ENCODE assay signal across 14 cellular contexts in genomic region chr5:147037517-147038205, GRCh38.
A peak's percentile ranks its signal among the peaks of the same experiment; 100 is the strongest.
DNase-seq lines count a peak whose midpoint lies in the region; ATAC-seq and TF ChIP-seq lines count a peak whose summit lies in the region.
"Had no signal": no experiment of that assay in that cellular context is flagged by ENCODE, and none has a peak within 500 bp of the region (broad histone marks: within the 10 kb centered on the region; RNA-seq: fewer than 3 reads in every experiment).

No MANE protein-coding gene starts in this region.

- H3F3A ChIP-seq in PC-3 (ENCODE audit: low read length, unreplicated experiment): peaks cover 4% of the 10 kb centered on the region

- no peak overlapping the region for H2AFZ ChIP-seq in PC-3 (ENCODE audit: low read length)

- intact Hi-C loops in PC-3 (cut with micrococcal nuclease): no loop called here

- H3K27ac ChIP-seq in PC-3 (ENCODE audit: low read length): peak overlapping the region; percentile 62
- no peak overlapping the region for H3K27ac ChIP-seq in gastroesophageal sphincter

- no peak overlapping the region for H3K4me2 ChIP-seq in PC-3 (ENCODE audit: low read length)

- H3K4me3 ChIP-seq in PC-3 (ENCODE audit: low read length): no peak overlapping the region
- no peak overlapping the region for H3K4me3 ChIP-seq in gastroesophageal sphincter

- H3K4me1 ChIP-seq in PC-3 (ENCODE audit: insufficient read depth, low read length): peaks cover 11% of the 10 kb centered on the region; the same call in 1 of the 2 replicates
- no peaks in the 10 kb centered on the region for H3K4me1 ChIP-seq in gastroesophageal sphincter

- TF ChIP-seq CTCF in PC-3 (conservative IDR thresholded peaks at IDR 0.05; ENCODE audit: low read depth, low read length) (no peak), gastroesophageal sphincter (IDR thresholded peaks at IDR 0.05) (no peak)

- ATAC-seq in PC-3: peak; percentile 49; the same call in 1 of the 2 replicates
- no peak for ATAC-seq in gastroesophageal sphincter

- DNase-seq in NCI-H2029 treated with DMSO at 0.1 percent for 48 hours (lab: John Stamatoyannopoulos, UW) (peak; percentile 13), NCI-H2029 (lab: John Stamatoyannopoulos, UW) (no peak), PC-3 (peak; percentile 78), fibroblast of gingiva (ENCODE audit: low read depth) (peak; percentile 2), stromal cell of bone marrow (ENCODE audit: low read depth) (peak; percentile 30), activated gamma-delta T cell (lab: John Stamatoyannopoulos, UW) (no peak)
- no peak for DNase-seq in stimulated activated CD4-positive, alpha-beta T cell treated with anti-CD3 and anti-CD28 coated beads, Interleukin-2, amount 100 ng/mL, for 48 hours
- DNase-seq: 8988T; activated CD4-positive, alpha-beta T cell treated with anti-CD3 and anti-CD28 coated beads, Interleukin-2, amount 10 ng/mL, durations not matched to agents 7 days and 5 days; activated naive CD4-positive, alpha-beta T cell treated with anti-CD3 and anti-CD28 coated beads, Interleukin-2, amount 50 U/mL, for 16 hours; NCI-H510A treated with DMSO at 0.1 percent for 48 hours; small intestine; stimulated activated CD8-positive, alpha-beta memory T cell treated with anti-CD3 and anti-CD28 coated beads, Interleukin-4, amount 100 ng/mL, for 48 hours had no signal

- WGBS in gastroesophageal sphincter (ENCODE audit: low coverage in 1 of 2), 2 donors: 77 to 87% methylated on average over 3 of the region's 3 CpGs

- H3K27me3 ChIP-seq in PC-3 (ENCODE audit: low read length) (peaks cover 6% of the 10 kb centered on the region; the same call in 1 of the 2 replicates), gastroesophageal sphincter (peaks cover 6% of the 10 kb centered on the region)

- POLR2A ChIA-PET in PC-3 (lab: Charles Lee; ENCODE audit: unreplicated experiment): interaction anchor here (0.6 kb wide), 1 partner anchor 827 kb away, joined by 6 read pairs; no protein-coding TSS in a partner anchor

- no peaks in the 10 kb centered on the region for H3K9me3 ChIP-seq in PC-3 (ENCODE audit: low read length)
- peaks cover 0 to 2% (median 0%) of the 10 kb centered on the region in 3 donors for H3K9me3 ChIP-seq in gastroesophageal sphincter

- H3K36me3 ChIP-seq in PC-3 (ENCODE audit: low read depth, low read length) (no peaks in the 10 kb centered on the region), gastroesophageal sphincter (no peaks in the 10 kb centered on the region)

- no peaks in the 10 kb centered on the region for H3K9me2 ChIP-seq in PC-3 (replicated peaks; ENCODE audit: low read length)

- TF ChIP-seq POLR2A in gastroesophageal sphincter (IDR thresholded peaks at IDR 0.05): no peak

- no peaks in the 10 kb centered on the region for H3K79me2 ChIP-seq in PC-3 (ENCODE audit: low read length)

- BruUV-seq in PC-3 (replicated peaks; lab: Mats Ljungman, UMichigan): no TSS peak

- CTCF ChIA-PET in PC-3 (lab: Charles Lee): no interaction called here

- no peak overlapping the region for H3K9ac ChIP-seq in PC-3 (ENCODE audit: low read length)

- H4K20me1 ChIP-seq in PC-3 (ENCODE audit: low read length): no peaks in the 10 kb centered on the region

- TF ChIP-seq EP300 in gastroesophageal sphincter (IDR thresholded peaks at IDR 0.05): no peak

Comparison
In these comparisons a context has a peak if more than half of its experiments do, and no peak if none do; other contexts are left out.
1. DNase-seq: peak in NCI-H2029 treated with DMSO at 0.1 percent for 48 hours (single experiment), PC-3 (single experiment), fibroblast of gingiva (single experiment) and stromal cell of bone marrow (single experiment); none in NCI-H2029 (single experiment), stimulated activated CD4-positive, alpha-beta T cell treated with anti-CD3 and anti-CD28 coated beads, Interleukin-2, amount 100 ng/mL, for 48 hours (0 of 2) and activated gamma-delta T cell (single experiment).